Comparison of ENCODE assay signal across 8 cellular contexts in genomic region chrX:102651242-102651967, GRCh38. TPM values are rescaled to one million over a fixed set of nuclear protein-coding genes. Genes with fewer than 3 reads are reported as not detected.
DNase-seq lines count a peak whose midpoint lies in the region; ATAC-seq and TF ChIP-seq lines count a peak whose summit lies in the region.

Gene GPRASP1 (plus strand): TSS chrX:102651483. CDS start chrX:102653914, 2,431 bp downstream.

- CTCF ChIA-PET in CD8-positive, alpha-beta memory T cell (lab: Charles Lee) = interaction anchor here (0.6 kb wide), 1 partner anchor 52 kb away, joined by 3 read pairs; the partner anchor contains the start of gene ARMCX5
- CTCF ChIA-PET in Caco-2 (lab: Charles Lee) = no interaction called here

- peak within 1 kb of the TSS; percentile 74 to 100 (median 96) for H3K27ac Mint-ChIP-seq in CD8-positive, alpha-beta memory T cell
- peak within 1 kb of the TSS; percentile 90 to 96 for H3K27ac Mint-ChIP-seq in effector memory CD8-positive, alpha-beta T cell
- H3K27ac Mint-ChIP-seq in Caco-2 (ENCODE audit: unreplicated experiment) = no peak within 1 kb of the TSS

- H3K27me3 ChIP-seq in CD8-positive, alpha-beta memory T cell (ENCODE audit: insufficient read depth, low read length, poor library complexity, severe bottlenecking) = no peaks in the 10 kb centered on the region
- no peaks in the 10 kb centered on the region; the same call in 1 of the 2 replicates for H3K27me3 ChIP-seq in HUES64 (ENCODE audit: insufficient read depth, low read length)
- H3K27me3 ChIP-seq in mesenchymal stem cell (ENCODE audit: control insufficient read depth in 1 of 2, insufficient read depth in 1 of 2, low read length in 2 of 2) = no peaks in the 10 kb centered on the region
- no peaks in the 10 kb centered on the region for H3K27me3 ChIP-seq in Caco-2 (replicated peaks; ENCODE audit: control insufficient read depth, insufficient read depth, low read length)

- peak within 1 kb of the TSS; percentile 39 for H4K91ac ChIP-seq in mesenchymal stem cell (ENCODE audit: low read length)

- H3K9me3 Mint-ChIP-seq in CD8-positive, alpha-beta memory T cell = peaks cover 0 to 2% (median 0%) of the 10 kb centered on the region in 5 donors
- no peaks in the 10 kb centered on the region for H3K9me3 Mint-ChIP-seq in effector memory CD8-positive, alpha-beta T cell
- H3K9me3 Mint-ChIP-seq in Caco-2 (ENCODE audit: unreplicated experiment) = no peaks in the 10 kb centered on the region

- H3K9ac ChIP-seq in HUES64 (ENCODE audit: low read depth, low read length) (0 out of 2 replicates have a peak within 1 kb of the TSS, but pooled peaks have one; percentile 31), mesenchymal stem cell (ENCODE audit: low read length) (peak within 1 kb of the TSS; percentile 85)

- H2AK5ac ChIP-seq in mesenchymal stem cell (ENCODE audit: low read length, severe bottlenecking) = no peak within 1 kb of the TSS

- peak within 1 kb of the TSS; percentile 92 to 99 (median 98) for H3K4me3 Mint-ChIP-seq in CD8-positive, alpha-beta memory T cell
- H3K4me3 Mint-ChIP-seq in effector memory CD8-positive, alpha-beta T cell = peak within 1 kb of the TSS; percentile 96 to 97
- H3K4me3 Mint-ChIP-seq in Caco-2 (ENCODE audit: unreplicated experiment) = no peak within 1 kb of the TSS

- H3K4ac ChIP-seq in mesenchymal stem cell (ENCODE audit: low read depth in 1 of 2, low read length in 2 of 2) = no peak within 1 kb of the TSS

- intact Hi-C loops in Caco-2 (cut with micrococcal nuclease; ENCODE audit: unreplicated experiment) = no loop called here

- peaks cover 0 to 23% (median 0%) of the 10 kb centered on the region in 3 donors for H3K36me3 Mint-ChIP-seq in CD8-positive, alpha-beta memory T cell
- peaks cover 11% of the 10 kb centered on the region for H3K36me3 Mint-ChIP-seq in effector memory CD8-positive, alpha-beta T cell (ENCODE audit: insufficient read depth)
- H3K36me3 Mint-ChIP-seq in Caco-2 (ENCODE audit: insufficient read depth, unreplicated experiment) = no peaks in the 10 kb centered on the region

- H2BK5ac ChIP-seq in mesenchymal stem cell (ENCODE audit: low read depth, low read length, poor library complexity, severe bottlenecking) = no peak within 1 kb of the TSS

- H3K27me3 Mint-ChIP-seq in CD8-positive, alpha-beta memory T cell = peaks cover 0 to 9% of the 10 kb centered on the region in 2 donors
- H3K27me3 Mint-ChIP-seq in effector memory CD8-positive, alpha-beta T cell = no peaks in the 10 kb centered on the region
- no peaks in the 10 kb centered on the region for H3K27me3 Mint-ChIP-seq in Caco-2 (ENCODE audit: insufficient read depth, unreplicated experiment)

- peak; percentile 72 for ATAC-seq in effector memory CD8-positive, alpha-beta T cell (replicated peaks)
- ATAC-seq in GM21447 (IDR thresholded peaks at IDR 0.05; ENCODE audit: unreplicated experiment) = no peak

- no peak within 1 kb of the TSS for H4K8ac ChIP-seq in mesenchymal stem cell (ENCODE audit: low read length)

- peaks cover 9% of the 10 kb centered on the region for H3K79me1 ChIP-seq in mesenchymal stem cell (replicated peaks; ENCODE audit: low read length, poor library complexity, severe bottlenecking)

- peak within 1 kb of the TSS; percentile 11 for H2AFZ ChIP-seq in mesenchymal stem cell (ENCODE audit: low read depth, low read length)

- H2BK120ac ChIP-seq in mesenchymal stem cell (ENCODE audit: low read depth, low read length) = no peak within 1 kb of the TSS

- no peak for TF ChIP-seq CTCF in Caco-2 (IDR thresholded peaks at IDR 0.05; ENCODE audit: insufficient read depth in 1 of 2, low read depth in 1 of 2, low read length in 1 of 2, severe bottlenecking in 1 of 2, unreplicated experiment in 1 of 2)

- H2BK12ac ChIP-seq in mesenchymal stem cell (ENCODE audit: low read length in 2 of 2) = no peak within 1 kb of the TSS

- no peaks in the 10 kb centered on the region for H3K9me3 ChIP-seq in CD8-positive, alpha-beta memory T cell (ENCODE audit: low read length)
- H3K9me3 ChIP-seq in HUES64 (ENCODE audit: insufficient read depth, low read depth, low read length) (no peaks in the 10 kb centered on the region), mesenchymal stem cell (ENCODE audit: control insufficient read depth, low read length) (no peaks in the 10 kb centered on the region), Caco-2 (no peaks in the 10 kb centered on the region)

- peak within 1 kb of the TSS; percentile 51 for H3K27ac ChIP-seq in CD8-positive, alpha-beta memory T cell (ENCODE audit: low read depth, low read length)
- H3K27ac ChIP-seq in HUES64 (ENCODE audit: low read depth, low read length) (no peak within 1 kb of the TSS), mesenchymal stem cell (ENCODE audit: low read length, poor library complexity, severe bottlenecking) (no peak within 1 kb of the TSS)

- DNase-seq in CD8-positive, alpha-beta memory T cell = peak; percentile 37 to 81 (median 72)
- peak; percentile 24 to 54 for DNase-seq in activated CD8-positive, alpha-beta memory T cell treated with anti-CD3 and anti-CD28 coated beads for 1 hour (ENCODE audit: extremely low read depth in 1 of 2, low read depth in 1 of 2)
- peak; percentile 37 to 41 (median 38) for DNase-seq in effector memory CD8-positive, alpha-beta T cell
- DNase-seq in mesenchymal stem cell = peak; percentile 45
- peak; percentile 52 for DNase-seq in stimulated activated CD8-positive, alpha-beta memory T cell treated with anti-CD3 and anti-CD28 coated beads, Interleukin-4, amount 100 ng/mL, for 48 hours
- DNase-seq in Caco-2 = no peak

- under 1% methylated on average over 58 of the region's 58 CpGs for WGBS in HUES64
- 4% methylated on average over 10 of the region's 58 CpGs for WGBS in mesenchymal stem cell

- peak within 1 kb of the TSS; percentile 70 for H3K4me3 ChIP-seq in CD8-positive, alpha-beta memory T cell (ENCODE audit: low read length)
- H3K4me3 ChIP-seq in HUES64 (ENCODE audit: low read length) = peak within 1 kb of the TSS; percentile 59
- peak within 1 kb of the TSS; percentile 59 to 76 for H3K4me3 ChIP-seq in mesenchymal stem cell (ENCODE audit: insufficient read depth in 1 of 2, low read depth in 1 of 2, low read length in 2 of 2)
- H3K4me3 ChIP-seq in Caco-2 (ENCODE audit: low read depth, low read length) = no peak within 1 kb of the TSS

- H3K36me3 ChIP-seq in CD8-positive, alpha-beta memory T cell (ENCODE audit: insufficient read depth, low read length) = no peaks in the 10 kb centered on the region
- H3K36me3 ChIP-seq in HUES64 (ENCODE audit: insufficient read depth, low read length) (no peaks in the 10 kb centered on the region), mesenchymal stem cell (ENCODE audit: control insufficient read depth in 1 of 2, insufficient read depth in 2 of 2, low read depth in 1 of 2, low read length in 2 of 2) (no peaks in the 10 kb centered on the region), Caco-2 (ENCODE audit: control insufficient read depth, insufficient read depth, low read length) (no peaks in the 10 kb centered on the region)

- peaks cover 8% of the 10 kb centered on the region for H3K4me1 ChIP-seq in CD8-positive, alpha-beta memory T cell (ENCODE audit: insufficient read depth, low read length)
- H3K4me1 ChIP-seq in HUES64 (ENCODE audit: insufficient read depth, low read length) (no peaks in the 10 kb centered on the region), mesenchymal stem cell (ENCODE audit: control insufficient read depth, insufficient read depth, low read depth, low read length) (peaks cover 4% of the 10 kb centered on the region), Caco-2 (no peaks in the 10 kb centered on the region)

- no TSS peak for BruUV-seq in Caco-2 (replicated peaks; lab: Mats Ljungman, UMichigan)

- H3K4me1 Mint-ChIP-seq in CD8-positive, alpha-beta memory T cell = peaks cover 15 to 43% (median 24%) of the 10 kb centered on the region in 3 donors
- H3K4me1 Mint-ChIP-seq in effector memory CD8-positive, alpha-beta T cell (ENCODE audit: low read depth in 2 of 2) = peaks cover 13% of the 10 kb centered on the region in 2 donors
- H3K4me1 Mint-ChIP-seq in Caco-2 (ENCODE audit: low read depth, unreplicated experiment) = no peaks in the 10 kb centered on the region

- peak within 1 kb of the TSS; percentile 87 for H3K4me2 ChIP-seq in mesenchymal stem cell (ENCODE audit: low read length, poor library complexity, severe bottlenecking)

- peak within 1 kb of the TSS; percentile 12 to 77 for H3K18ac ChIP-seq in mesenchymal stem cell (ENCODE audit: low read depth in 1 of 2, low read length in 2 of 2)

- no peak within 1 kb of the TSS for H3K23ac ChIP-seq in mesenchymal stem cell (ENCODE audit: low read length in 2 of 2)

- H2BK15ac ChIP-seq in mesenchymal stem cell (ENCODE audit: low read depth, poor library complexity, severe bottlenecking) = no peak within 1 kb of the TSS

- POLR2A ChIA-PET in CD8-positive, alpha-beta memory T cell (lab: Charles Lee) = interaction anchor here (0.6 to 1.6 kb wide), 3 partner anchors 9 to 52 kb away, joined by 3 to 11 read pairs (median 5); partner anchors contain the start of gene ARMCX5
- POLR2A ChIA-PET in Caco-2 (lab: Charles Lee) = no interaction called here

- peak within 1 kb of the TSS in 1 of 2 experiments; percentile 48 for H3K14ac ChIP-seq in mesenchymal stem cell (ENCODE audit: low read length in 2 of 2)

RNA-seq across cellular contexts. Expression of gene GPRASP1, which starts in this region (rescaled TPM):
- total RNA-seq in CD8-positive, alpha-beta memory T cell = 1 to 10 TPM; 3.4 to 4.2 TPM
- polyA plus RNA-seq in CD8-positive, alpha-beta memory T cell = 5.2 TPM
- 1.0 TPM for polyA plus RNA-seq in HUES64 (2013, experiment 1 of 2)
- 1.2 TPM for polyA plus RNA-seq in HUES64 (2013, experiment 2 of 2)
- 1.0 TPM for polyA plus RNA-seq in mesenchymal stem cell (2013, experiment 1 of 2)
- 0.96 TPM for polyA plus RNA-seq in mesenchymal stem cell (2013, experiment 2 of 2)
- total RNA-seq in Caco-2 (2022) = 1.2 and 2.4 TPM in 2 replicates

Comparison
In these comparisons a context has a peak if more than half of its experiments do, and no peak if none do; other contexts are left out.
1. DNase-seq: peak in CD8-positive, alpha-beta memory T cell (5 of 5), activated CD8-positive, alpha-beta memory T cell treated with anti-CD3 and anti-CD28 coated beads for 1 hour (2 of 2), effector memory CD8-positive, alpha-beta T cell (3 of 3), mesenchymal stem cell (single experiment) and stimulated activated CD8-positive, alpha-beta memory T cell treated with anti-CD3 and anti-CD28 coated beads, Interleukin-4, amount 100 ng/mL, for 48 hours (single experiment); none in Caco-2 (0 of 2).